Comparison of ENCODE assay signal across 36 cellular contexts in genomic region chr6:88266126-88266525, GRCh38.
"Had no signal": no experiment of that assay in that cellular context is flagged by ENCODE, and none has a peak within 500 bp of the region (broad histone marks: within the 10 kb centered on the region; RNA-seq: fewer than 3 reads in every experiment).

No MANE protein-coding gene starts in this region.

- H3K27ac Mint-ChIP-seq: activated B cell treated with CpG ODN at 0.5 μM for 24 hours; activated CD4-positive, alpha-beta memory T cell treated with anti-CD3 and anti-CD28 coated beads for 36 hours; activated naive CD4-positive, alpha-beta T cell treated with anti-CD3 and anti-CD28 coated beads, Interleukin-2, amount 10 ng/mL, durations not matched to agents 7 days and 5 days; activated naive CD8-positive, alpha-beta T cell; activated naive CD8-positive, alpha-beta T cell treated with anti-CD3 and anti-CD28 coated beads, Interleukin-2, amount 50 U/mL, for 24 hours had no signal

- H3K4me1 ChIP-seq: Peyer's patch had no signal

- DNase-seq: activated B cell treated with CpG ODN at 0.5 μM for 24 hours; activated CD4-positive, alpha-beta memory T cell treated with anti-CD3 and anti-CD28 coated beads for 36 hours; activated CD4-positive, alpha-beta T cell treated with anti-CD3 and anti-CD28 coated beads for 4 hours; activated CD4-positive, alpha-beta T cell treated with anti-CD3 and anti-CD28 coated beads, Interleukin-2, amount 50 U/mL, for 1 hour; activated CD4-positive, CD25-positive, alpha-beta regulatory T cell treated with anti-CD3 and anti-CD28 coated beads, Interleukin-2, amount 50 U/mL, for 72 hours; activated CD8-positive, alpha-beta memory T cell treated with anti-CD3 and anti-CD28 coated beads, Interleukin-2, amount 50 U/mL, for 4 hours; activated effector memory CD4-positive, alpha-beta T cell treated with Interleukin-2 at 50 U/mL for 16 hours; activated naive CD4-positive, alpha-beta T cell treated with anti-CD3 and anti-CD28 coated beads, Interleukin-2, amount 10 ng/mL, durations not matched to agents 7 days and 5 days; activated naive CD8-positive, alpha-beta T cell treated with anti-CD3 and anti-CD28 coated beads, Interleukin-2, amount 50 U/mL, for 24 hours; activated T-cell treated with anti-CD3 and anti-CD28 coated beads for 4 hours; activated T-cell treated with anti-CD3 and anti-CD28 coated beads, Interleukin-2, amount 50 U/mL, for 48 hours; anterior cingulate cortex; brain microvascular endothelial cell; cortex of kidney; NCI-H1092 treated with DMSO at 0.1 percent for 48 hours; NCI-H1417; NCI-H146; NCI-H1930; NCI-H2081 treated with DMSO at 0.1 percent for 48 hours; NCI-H2227 treated with DMSO at 0.1 percent for 48 hours; NCI-H524 treated with DMSO at 0.1 percent for 48 hours; NCI-H748 treated with DMSO at 0.1 percent for 48 hours; NK-92 treated with Interleukin-12 subunit alpha and Interleukin-12 subunit beta, amount 100 ng/mL, for 24 hours; PC-3; Peyer's patch; RPMI8226; SIG-M5; T-helper 1 cell; T-helper 2 cell; T-helper 9 cell had no signal

- ATAC-seq: activated naive CD8-positive, alpha-beta T cell treated with anti-CD3 and anti-CD28 coated beads, Interleukin-2, amount 50 U/mL, for 24 hours; PC-3; Right ventricle myocardium inferior; SK-N-SH treated with all-trans-retinoic acid at 6 μM for 48 hours had no signal

- H3K9me3 Mint-ChIP-seq: activated B cell treated with CpG ODN at 0.5 μM for 24 hours; activated CD4-positive, alpha-beta memory T cell treated with anti-CD3 and anti-CD28 coated beads for 36 hours; activated naive CD4-positive, alpha-beta T cell treated with anti-CD3 and anti-CD28 coated beads, Interleukin-2, amount 10 ng/mL, durations not matched to agents 7 days and 5 days; activated naive CD8-positive, alpha-beta T cell treated with anti-CD3 and anti-CD28 coated beads, Interleukin-2, amount 50 U/mL, for 24 hours; central memory CD8-positive, alpha-beta T cell had no signal

- H3K4me2 ChIP-seq: KMS-11 had no signal

- H3K27me3 ChIP-seq: brain microvascular endothelial cell, Peyer's patch had no signal

- H3K27ac ChIP-seq: brain microvascular endothelial cell, KMS-11, Peyer's patch, VCaP had no signal

- H3K4me3 Mint-ChIP-seq: activated B cell treated with CpG ODN at 0.5 μM for 24 hours; activated CD4-positive, alpha-beta memory T cell treated with anti-CD3 and anti-CD28 coated beads for 36 hours; activated naive CD4-positive, alpha-beta T cell treated with anti-CD3 and anti-CD28 coated beads, Interleukin-2, amount 10 ng/mL, durations not matched to agents 7 days and 5 days; activated naive CD8-positive, alpha-beta T cell; activated naive CD8-positive, alpha-beta T cell treated with anti-CD3 and anti-CD28 coated beads, Interleukin-2, amount 50 U/mL, for 24 hours; central memory CD8-positive, alpha-beta T cell had no signal

- H3K4me1 Mint-ChIP-seq: activated B cell treated with CpG ODN at 0.5 μM for 24 hours; activated naive CD4-positive, alpha-beta T cell treated with anti-CD3 and anti-CD28 coated beads, Interleukin-2, amount 10 ng/mL, durations not matched to agents 7 days and 5 days; activated naive CD8-positive, alpha-beta T cell treated with anti-CD3 and anti-CD28 coated beads, Interleukin-2, amount 50 U/mL, for 24 hours; central memory CD8-positive, alpha-beta T cell had no signal

- H3K9me3 ChIP-seq: Peyer's patch had no signal

- H3K36me3 Mint-ChIP-seq: activated CD4-positive, alpha-beta memory T cell treated with anti-CD3 and anti-CD28 coated beads for 36 hours; activated naive CD4-positive, alpha-beta T cell treated with anti-CD3 and anti-CD28 coated beads, Interleukin-2, amount 10 ng/mL, durations not matched to agents 7 days and 5 days; activated naive CD8-positive, alpha-beta T cell had no signal

- H3K9ac ChIP-seq: KMS-11 had no signal
